7 cellular contexts compared by ENCODE assay signal in the genomic region with DNA sequence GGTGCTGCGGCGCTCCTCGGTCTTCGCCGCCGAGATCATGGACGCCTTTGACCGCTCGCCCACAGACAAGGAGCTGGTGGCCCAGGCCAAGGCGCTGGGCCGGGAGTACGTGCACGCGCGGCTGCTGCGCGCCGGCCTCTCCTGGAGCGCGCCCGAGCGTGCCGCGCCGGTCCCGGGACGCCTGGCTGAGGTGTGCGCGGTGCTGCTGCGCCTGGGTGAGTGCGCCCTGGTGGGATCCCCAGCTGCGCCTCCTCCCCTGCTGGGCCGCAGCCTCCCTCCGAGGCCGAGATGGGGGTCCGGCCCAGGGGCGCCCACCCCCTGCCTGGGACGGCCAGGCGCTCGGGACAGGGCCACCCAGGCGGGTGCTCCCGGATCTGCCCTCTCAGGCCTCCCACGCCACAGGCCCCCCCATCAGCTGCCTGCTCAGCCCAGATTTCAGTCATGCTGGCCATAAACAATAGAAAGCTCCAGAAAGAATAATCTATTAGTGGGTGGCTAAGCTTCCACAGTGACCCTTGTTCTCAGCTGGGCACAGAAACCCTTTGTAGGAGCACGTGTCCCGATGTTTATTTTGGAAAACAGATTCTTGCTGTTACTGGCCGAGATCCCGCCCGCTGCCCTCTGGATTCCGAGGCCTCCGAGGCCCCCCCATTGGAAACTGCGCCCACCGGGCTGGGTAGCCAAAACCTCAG. TPM values are rescaled to one million over a fixed set of nuclear protein-coding genes. Genes with fewer than 3 reads are reported as not detected.
DNase-seq lines count a peak whose midpoint lies in the region; ATAC-seq, FAIRE-seq and TF ChIP-seq lines count a peak whose summit lies in the region.

No MANE protein-coding gene starts in this region.

- DNase-seq in GM23248 (peak; percentile 79), SJCRH30 (peak in 1 of 2 experiments; percentile 41), endothelial cell of umbilical vein (ENCODE audit: low read depth, low spot score) (peak; percentile 75), mesendoderm (peak; percentile 57), thoracic aorta (ENCODE audit: low spot score) (no peak), GM19240 (ENCODE audit: insufficient read length, low spot score) (no peak), DMS153 treated with DMSO at 0.1 percent for 48 hours (lab: John Stamatoyannopoulos, UW; ENCODE audit: unreplicated experiment) (no peak)

- H3K4me3 ChIP-seq in GM23248 (peak overlapping the region; percentile 81), SJCRH30 (peak overlapping the region; percentile 68), endothelial cell of umbilical vein (replicated peaks in 1 of 3; ENCODE audit: insufficient read depth in 1 of 3, low read depth in 1 of 3, low read length in 3 of 3) (peak overlapping the region; percentile 71 to 80 (median 72)), mesendoderm (ENCODE audit: low read length) (peak overlapping the region; percentile 71), thoracic aorta (peak overlapping the region; percentile 70)

- H3K4me2 ChIP-seq in GM23248 (ENCODE audit: unreplicated experiment) (peak overlapping the region; percentile 85), endothelial cell of umbilical vein (ENCODE audit: insufficient read depth, low read length) (peak overlapping the region; percentile 44), mesendoderm (ENCODE audit: low read length) (peak overlapping the region; percentile 73)

- H2AK5ac ChIP-seq in mesendoderm (ENCODE audit: low read length), result no peak overlapping the region

- H2BK5ac ChIP-seq in mesendoderm (ENCODE audit: low read length), result no peak overlapping the region

- H3K9me1 ChIP-seq in endothelial cell of umbilical vein (replicated peaks; ENCODE audit: control insufficient read depth, extremely low read depth, insufficient read depth, low read length), result no peaks in the 10 kb centered on the region

- WGBS in GM23248 (ENCODE audit: low coverage in 1 of 2, low lambda C conversion rate in 2 of 2, missing lambda C conversion rate in 2 of 2), 2 experiments, result 3 to 5% methylated on average over 30 to 48 of the region's 52 CpGs
- WGBS in mesendoderm (ENCODE audit: extremely low coverage, insufficient coverage, low lambda C conversion rate), result no CpG with 5 or more reads among the region's 52 CpGs

- H3K9me2 ChIP-seq in GM23248 (ENCODE audit: insufficient read depth), result no peaks in the 10 kb centered on the region

- in situ Hi-C loops in GM23248 (cut with MboI), result no loop called here

- H3K27ac ChIP-seq in GM23248 (peak overlapping the region; percentile 17), SJCRH30 (no peak overlapping the region), endothelial cell of umbilical vein (ENCODE audit: insufficient read depth, low read depth, low read length) (peak overlapping the region; percentile 25), mesendoderm (ENCODE audit: low read depth, low read length) (no peak overlapping the region), thoracic aorta (no peak overlapping the region)

- CTCF ChIA-PET in endothelial cell of umbilical vein (lab: Charles Lee), result interaction anchor here (1.2 to 3.8 kb wide), 2 partner anchors 51 to 52 kb away, joined by 3 to 15 read pairs; a partner anchor contains a TSS

- H3K4ac ChIP-seq in mesendoderm (ENCODE audit: low read depth, low read length), result peak overlapping the region; percentile 38

- H3K9me3 ChIP-seq in GM23248 (ENCODE audit: low read depth) (no peaks in the 10 kb centered on the region), SJCRH30 (replicated peaks) (peaks cover 5% of the 10 kb centered on the region; the same call in 1 of the 2 replicates), endothelial cell of umbilical vein (replicated peaks; ENCODE audit: control insufficient read depth, insufficient read depth, low read length) (no peaks in the 10 kb centered on the region), thoracic aorta (peaks cover 17% of the 10 kb centered on the region)

- H2AFZ ChIP-seq in GM23248 (peak overlapping the region; percentile 88), endothelial cell of umbilical vein (ENCODE audit: low read depth, low read length) (peak overlapping the region; percentile 94)

- peak overlapping the region; percentile 65 for H3K18ac ChIP-seq in mesendoderm (ENCODE audit: low read length)

- ATAC-seq in thoracic aorta (ENCODE audit: insufficient number of reproducible peaks, low FRiP score, low read depth), result no peak

- dilution Hi-C loops in endothelial cell of umbilical vein (cut with MboI; ENCODE audit: extremely low pct_ligation_motif_present, low sequenced_read_pairs), result no loop called here

- H2BK120ac ChIP-seq in mesendoderm (ENCODE audit: low read depth, low read length), result no peak overlapping the region

- peak; percentile 85 for FAIRE-seq in endothelial cell of umbilical vein (lab: Jason Lieb, UNC)

- H3F3A ChIP-seq in GM23248 (ENCODE audit: insufficient read depth), result peaks cover 3% of the 10 kb centered on the region; the same call in 1 of the 2 replicates

- H3K79me2 ChIP-seq in GM23248 (ENCODE audit: insufficient read depth) (peaks cover 29% of the 10 kb centered on the region), endothelial cell of umbilical vein (ENCODE audit: control insufficient read depth, insufficient read depth, low read length) (peaks cover 41% of the 10 kb centered on the region), mesendoderm (ENCODE audit: control insufficient read depth, insufficient read depth, low read length) (peaks cover 15% of the 10 kb centered on the region)

- H3K56ac ChIP-seq in mesendoderm (ENCODE audit: low read length), result peak overlapping the region; percentile 94

- H3K4me1 ChIP-seq in GM23248 (ENCODE audit: insufficient read depth) (peaks cover 40% of the 10 kb centered on the region), SJCRH30 (peaks cover 12% of the 10 kb centered on the region), endothelial cell of umbilical vein (ENCODE audit: control insufficient read depth, extremely low read depth, insufficient read depth, low read length) (peaks cover 35% of the 10 kb centered on the region), mesendoderm (ENCODE audit: control insufficient read depth, low read depth, low read length) (peaks cover 4% of the 10 kb centered on the region), thoracic aorta (ENCODE audit: control insufficient read depth in 1 of 2, low read depth in 2 of 2) (peaks cover 24 to 37% of the 10 kb centered on the region in 2 donors)

- H3K9ac ChIP-seq in GM23248 (peak overlapping the region; percentile 79), endothelial cell of umbilical vein (replicated peaks; ENCODE audit: extremely low read depth, insufficient read depth, low read length) (peak overlapping the region; percentile 79), mesendoderm (ENCODE audit: low read length) (peak overlapping the region; percentile 85)

- H4K8ac ChIP-seq in mesendoderm (ENCODE audit: low read depth, low read length), result no peak overlapping the region

- H2BK15ac ChIP-seq in mesendoderm (replicated peaks; ENCODE audit: low read depth), result no peak overlapping the region

- TF ChIP-seq CTCF in endothelial cell of umbilical vein (IDR thresholded peaks at IDR 0.05; ENCODE audit: extremely low read depth in 1 of 2, insufficient read depth in 1 of 2, low read depth in 1 of 2, low read length in 2 of 2) (no peak), thoracic aorta (IDR thresholded peaks at IDR 0.05) (no peak)

- H4K5ac ChIP-seq in mesendoderm (ENCODE audit: low read length), result no peak overlapping the region

- no TSS peak for BruUV-seq in endothelial cell of umbilical vein (replicated peaks; lab: Mats Ljungman, UMichigan)

- TF ChIP-seq POLR2A in endothelial cell of umbilical vein (IDR thresholded peaks at IDR 0.05; ENCODE audit: low read depth, low read length), result no peak

- no peaks in the 10 kb centered on the region for H3K27me3 ChIP-seq in GM23248 (replicated peaks; ENCODE audit: insufficient read depth)
- no peaks in the 10 kb centered on the region for H3K27me3 ChIP-seq in SJCRH30
- H3K27me3 ChIP-seq in endothelial cell of umbilical vein (ENCODE audit: control insufficient read depth in 2 of 2, insufficient read depth in 2 of 2, low read length in 2 of 2), result no peaks in the 10 kb centered on the region
- no peaks in the 10 kb centered on the region for H3K27me3 ChIP-seq in mesendoderm (ENCODE audit: insufficient read depth, low read length, poor library complexity)
- no peaks in the 10 kb centered on the region for H3K27me3 ChIP-seq in thoracic aorta (replicated peaks; ENCODE audit: insufficient read depth)

- intact Hi-C loops in endothelial cell of umbilical vein (cut with micrococcal nuclease), result loop anchor here (2.0 to 5.0 kb wide), 2 partner anchors 51 to 202 kb away; a partner anchor contains a TSS

- H4K20me1 ChIP-seq in GM23248 (ENCODE audit: insufficient read depth) (no peaks in the 10 kb centered on the region), endothelial cell of umbilical vein (replicated peaks; ENCODE audit: control insufficient read depth, extremely low read depth, insufficient read depth, low read length) (no peaks in the 10 kb centered on the region)

- peaks cover 16% of the 10 kb centered on the region for H3K79me1 ChIP-seq in mesendoderm (ENCODE audit: low read length)

- POLR2A ChIA-PET in endothelial cell of umbilical vein (lab: Charles Lee), result interaction anchor here (0.6 to 3.1 kb wide), 3 partner anchors 12 to 31 kb away, joined by 3 to 8 read pairs (median 3); no protein-coding TSS in a partner anchor

- no peaks in the 10 kb centered on the region for H3K36me3 ChIP-seq in GM23248 (ENCODE audit: low read depth)
- no peaks in the 10 kb centered on the region for H3K36me3 ChIP-seq in SJCRH30
- H3K36me3 ChIP-seq in endothelial cell of umbilical vein (ENCODE audit: control insufficient read depth in 2 of 2, extremely low read depth in 1 of 2, insufficient read depth in 2 of 2, low read length in 2 of 2), result peaks cover 5 to 20% of the 10 kb centered on the region in 2 experiments
- peaks cover 1% of the 10 kb centered on the region for H3K36me3 ChIP-seq in mesendoderm (ENCODE audit: control insufficient read depth, insufficient read depth, low read length)
- H3K36me3 ChIP-seq in thoracic aorta, result no peaks in the 10 kb centered on the region

- H3K23ac ChIP-seq in mesendoderm (ENCODE audit: low read length), result peak overlapping the region; percentile 66

RNA-seq across cellular contexts. Expression of a gene that starts 1.1 kb away (rescaled TPM):
- total RNA-seq in GM23248 (2014; rRNA removed; shearing (Covaris generic)), result 36.0 and 46.6 TPM in 2 replicates
- polyA plus RNA-seq in GM23248 (2016; fragmentation: Nextera tagmentation; extraction: Ambion mirVana), result 28.0 and 28.1 TPM in 2 replicates
- 6.6 and 7.3 TPM in 2 replicates for total RNA-seq in SJCRH30 (2014; rRNA removed; shearing (Covaris generic))
- total RNA-seq in endothelial cell of umbilical vein, result 52.4 and 76.0 TPM in 2 replicates
- polyA plus RNA-seq in endothelial cell of umbilical vein, result 95.5 and 132 TPM in 2 replicates
- polyA plus RNA-seq in endothelial cell of umbilical vein (2011; cell fraction: cytosol; rRNA removed), result 53.7 and 82.1 TPM in 2 replicates
- polyA plus RNA-seq in endothelial cell of umbilical vein (2011; cell fraction: nucleus; rRNA removed), result 43.5 and 57.1 TPM in 2 replicates
- polyA plus RNA-seq in endothelial cell of umbilical vein (2012), result 42.0 and 58.4 TPM in 2 replicates
- 43.6 and 49.1 TPM in 2 replicates for polyA minus RNA-seq in endothelial cell of umbilical vein
- 11.2 TPM for polyA minus RNA-seq in endothelial cell of umbilical vein (2011; cell fraction: cytosol; rRNA and poly(A)+ RNA removed)
- polyA minus RNA-seq in endothelial cell of umbilical vein (2011; cell fraction: nucleus; rRNA and poly(A)+ RNA removed), result 10.4 and 18.2 TPM in 2 replicates
- 30.7 TPM for polyA plus RNA-seq in mesendoderm (2013, experiment 1 of 2)
- polyA plus RNA-seq in mesendoderm (2013, experiment 2 of 2), result 31.0 TPM
- 10 to 100 TPM; 10.7 to 27.5 TPM for total RNA-seq in thoracic aorta

RNA-seq across cellular contexts. Expression of a gene that starts 51.3 kb away (rescaled TPM):
- total RNA-seq in GM23248 (2014; rRNA removed; shearing (Covaris generic)), result 239 and 240 TPM in 2 replicates
- 120 and 121 TPM in 2 replicates for polyA plus RNA-seq in GM23248 (2016; fragmentation: Nextera tagmentation; extraction: Ambion mirVana)
- 132 and 171 TPM in 2 replicates for total RNA-seq in SJCRH30 (2014; rRNA removed; shearing (Covaris generic))
- 236 and 286 TPM in 2 replicates for total RNA-seq in endothelial cell of umbilical vein
- 715 and 879 TPM in 2 replicates for polyA plus RNA-seq in endothelial cell of umbilical vein
- 471 and 517 TPM in 2 replicates for polyA plus RNA-seq in endothelial cell of umbilical vein (2011; cell fraction: cytosol; rRNA removed)
- 987 and 1,149 TPM in 2 replicates for polyA plus RNA-seq in endothelial cell of umbilical vein (2011; cell fraction: nucleus; rRNA removed)
- 309 and 348 TPM in 2 replicates for polyA plus RNA-seq in endothelial cell of umbilical vein (2012)
- polyA minus RNA-seq in endothelial cell of umbilical vein, result 491 and 545 TPM in 2 replicates
- polyA minus RNA-seq in endothelial cell of umbilical vein (2011; cell fraction: cytosol; rRNA and poly(A)+ RNA removed), result 48.3 TPM
- polyA minus RNA-seq in endothelial cell of umbilical vein (2011; cell fraction: nucleus; rRNA and poly(A)+ RNA removed), result 226 and 241 TPM in 2 replicates
- 106 TPM for polyA plus RNA-seq in mesendoderm (2013, experiment 1 of 2)
- 109 TPM for polyA plus RNA-seq in mesendoderm (2013, experiment 2 of 2)
- total RNA-seq in thoracic aorta, result 100 to 1,000 TPM; 180 to 279 TPM

Comparison
In these comparisons a context has a peak if more than half of its experiments do, and no peak if none do; other contexts are left out.
1. DNase-seq: peak in GM23248 (single experiment), endothelial cell of umbilical vein (single experiment) and mesendoderm (single experiment); none in thoracic aorta (single experiment), GM19240 (single experiment) and DMS153 treated with DMSO at 0.1 percent for 48 hours (single experiment).
2. H3K27ac ChIP-seq: peak in GM23248 (single experiment) and endothelial cell of umbilical vein (single experiment); none in SJCRH30 (single experiment), mesendoderm (single experiment) and thoracic aorta (0 of 2).
3. Peak in every context shown above with its lines, with median percentiles within 50 percentile points of each other: H3K4me2 ChIP-seq, H3K4me3 ChIP-seq and H3K9ac ChIP-seq.